In the genomic region with DNA sequence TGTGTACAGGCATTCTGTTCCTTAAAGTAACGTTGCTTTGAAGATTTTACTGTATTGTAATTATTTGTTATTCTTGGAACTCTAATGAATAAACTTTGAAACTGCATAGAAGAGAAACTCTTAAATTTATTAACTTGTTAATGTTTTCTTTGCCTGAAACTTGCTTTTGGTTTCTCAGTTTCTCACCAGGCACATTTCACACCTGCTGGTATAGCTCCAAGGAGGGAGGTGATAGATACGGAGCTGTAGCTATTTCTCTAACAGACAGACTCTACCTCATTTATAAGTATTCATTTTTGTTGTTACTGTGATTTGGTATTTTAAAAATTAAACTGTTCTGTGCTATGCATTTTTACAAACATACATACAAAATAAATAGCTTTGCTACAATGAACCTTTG, we compare ENCODE assay signal across 16 cellular contexts. TPM values are rescaled to one million over a fixed set of nuclear protein-coding genes. Genes with fewer than 3 reads are reported as not detected.
A peak's percentile ranks its signal among the peaks of the same experiment; 100 is the strongest.
DNase-seq lines count a peak whose midpoint lies in the region; ATAC-seq, FAIRE-seq and TF ChIP-seq lines count a peak whose summit lies in the region.
"Had no signal": no experiment of that assay in that cellular context is flagged by ENCODE, and none has a peak within 500 bp of the region (broad histone marks: within the 10 kb centered on the region; RNA-seq: fewer than 3 reads in every experiment).

No MANE protein-coding gene starts in this region.

- 20% methylated on average over 2 of the region's 2 CpGs for WGBS in GM12878 (ENCODE audit: insufficient coverage, insufficient replicate concordance, low lambda C conversion rate, missing lambda C conversion rate)

- peak; percentile 13 for FAIRE-seq in GM12878 (lab: Jason Lieb, UNC)

- SMC1A ChIA-PET in GM12878 (lab: Charles Lee; ENCODE audit: uncharacterized antibody, unreplicated experiment), result interaction anchor here (0.9 to 2.7 kb wide), 10 partner anchors 10 to 723 kb away, joined by 3 to 10 read pairs (median 4); a partner anchor contains a TSS

- TF ChIP-seq CTCF in GM12878 (IDR thresholded peaks at IDR 0.05 in 2 of 3, conservative IDR thresholded peaks at IDR 0.05 in 1 of 3; ENCODE audit: control insufficient read depth in 2 of 3, extremely low read depth in 1 of 3, insufficient read depth in 1 of 3, low read depth in 3 of 3, low read length in 3 of 3), result no peak

- TF ChIP-seq RAD21 in GM12878 (IDR thresholded peaks at IDR 0.05; ENCODE audit: insufficient read depth, low read depth, low read length), result no peak

- H3K79me2 ChIP-seq in GM12878 (ENCODE audit: control insufficient read depth, insufficient read depth, low read length), result no peaks in the 10 kb centered on the region

- no peaks in the 10 kb centered on the region for H3K27me3 ChIP-seq in GM12878 (replicated peaks in 1 of 2; ENCODE audit: control insufficient read depth in 2 of 2, insufficient read depth in 2 of 2, low read length in 1 of 2)
- H3K27me3 ChIP-seq: brain microvascular endothelial cell, vagina had no signal

- intact Hi-C loops in GM12878 (cut with micrococcal nuclease; ENCODE audit: unreplicated experiment), result no loop called here

- POLR2A ChIA-PET in GM12878 (lab: Charles Lee), result interaction anchor here (0.7 kb wide), 1 partner anchor 10 kb away, joined by 3 read pairs; no protein-coding TSS in a partner anchor

- peaks cover 24% of the 10 kb centered on the region for H3K4me1 ChIP-seq in GM12878 (ENCODE audit: control insufficient read depth, insufficient read depth, low read length)

- H3K27ac ChIP-seq in GM12878 (ENCODE audit: control insufficient read depth, insufficient read depth), result no peak overlapping the region
- H3K27ac ChIP-seq: brain microvascular endothelial cell, vagina had no signal

- TF ChIP-seq POLR2A in GM12878 (IDR thresholded peaks at IDR 0.05; ENCODE audit: low read depth, low read length), result no peak

- CTCF ChIA-PET in GM12878 (lab: Yijun Ruan, JAX), result interaction anchor here (1.0 to 3.5 kb wide), 7 partner anchors 25 to 431 kb away, joined by 3 to 27 read pairs (median 6); a partner anchor contains a TSS

- DNase-seq in GM12878 (ENCODE audit: low read depth, low spot score) (no peak), activated gamma-delta T cell treated with Interleukin-2 at 50 U/mL for 16 hours (no peak), UCSD-AML1 (lab: John Stamatoyannopoulos, UW; ENCODE audit: unreplicated experiment) (no peak), SHP77 treated with DMSO at 0.1 percent for 48 hours (lab: John Stamatoyannopoulos, UW) (no peak)
- DNase-seq: activated B cell treated with CpG ODN at 0.5 μM for 24 hours; activated naive CD4-positive, alpha-beta T cell treated with anti-CD3 and anti-CD28 coated beads, Interleukin-2, amount 50 U/mL, for 16 hours; brain microvascular endothelial cell; mesenchymal stem cell; NCI-H1048; SK-N-SH; stimulated activated naive CD4-positive, alpha-beta T cell had no signal

- no peak overlapping the region for H3K4me3 ChIP-seq in GM12878
- H3K4me3 ChIP-seq: vagina had no signal

- H3K36me3 ChIP-seq in GM12878 (ENCODE audit: control insufficient read depth in 2 of 2, insufficient read depth in 2 of 2, low read length in 1 of 2), result peaks cover 3 to 25% of the 10 kb centered on the region in 2 experiments

- H3K9me3 ChIP-seq in GM12878 (replicated peaks; ENCODE audit: control insufficient read depth, insufficient read depth, low read length), result no peaks in the 10 kb centered on the region
- H3K9me3 ChIP-seq: SK-N-SH, vagina had no signal

- 0 out of 4 replicates have a peak, but pooled peaks of 1 of the 2 experiments have one; percentile 16 for TF ChIP-seq EP300 in GM12878 (IDR thresholded peaks at IDR 0.05; ENCODE audit: borderline replicate concordance in 1 of 2, control insufficient read depth in 1 of 2, low read depth in 2 of 2, low read length in 2 of 2)

- no peak overlapping the region for H3K9ac ChIP-seq in GM12878 (ENCODE audit: control insufficient read depth, insufficient read depth, low read length)
- H3K9ac ChIP-seq: SK-N-SH had no signal

- ATAC-seq in GM18907 (IDR thresholded peaks at IDR 0.05; ENCODE audit: unreplicated experiment) (peak; percentile 66), GM21737 (IDR thresholded peaks at IDR 0.05; ENCODE audit: unreplicated experiment) (peak; percentile 47), HG03175 (IDR thresholded peaks at IDR 0.05; ENCODE audit: unreplicated experiment) (peak; percentile 65), GM12878 (peak; percentile 77), HG03439 (IDR thresholded peaks at IDR 0.05; ENCODE audit: unreplicated experiment) (no peak)

- H3K4me2 ChIP-seq in GM12878 (ENCODE audit: control insufficient read depth, insufficient read depth), result no peak overlapping the region; the same call in 1 of the 2 replicates
- H3K4me2 ChIP-seq: SK-N-SH had no signal

- H4K20me1 ChIP-seq in GM12878 (ENCODE audit: control insufficient read depth, insufficient read depth), result peaks cover 8% of the 10 kb centered on the region; the same call in 1 of the 2 replicates

- H2AFZ ChIP-seq in GM12878 (ENCODE audit: control insufficient read depth, low read depth, low read length), result no peak overlapping the region

- no TSS peak for BruUV-seq in GM12878 (replicated peaks; lab: Mats Ljungman, UMichigan)

- RAD21 ChIA-PET in GM12878 (lab: Charles Lee; ENCODE audit: unreplicated experiment), result interaction anchor here (1.0 to 2.2 kb wide), 3 partner anchors 19 to 33 kb away, joined by 3 to 7 read pairs (median 3); a partner anchor contains a TSS

- in situ Hi-C loops in GM12878 (cut with MboI), result no loop called here

TF ChIP-seq in GM12878, 131 proteins besides CTCF, POLR2A, EP300 and RAD21:
- TF ChIP-seq MEF2B (IDR thresholded peaks at IDR 0.05; ENCODE audit: partially characterized antibody, poor library complexity, severe bottlenecking) (no peak), EGR1 (IDR thresholded peaks at IDR 0.05; ENCODE audit: borderline replicate concordance in 1 of 2, low read depth in 2 of 2, low read length in 2 of 2) (no peak), IRF4 (IDR thresholded peaks at IDR 0.05; ENCODE audit: low read depth, low read length) (no peak), HDAC2 (IDR thresholded peaks at IDR 0.05) (no peak), HDAC6 (IDR thresholded peaks at IDR 0.05; ENCODE audit: unreplicated experiment) (no peak), ETV6 (conservative IDR thresholded peaks at IDR 0.05 in 1 of 2, IDR thresholded peaks at IDR 0.05 in 1 of 2; ENCODE audit: borderline replicate concordance in 1 of 2, low read depth in 1 of 2) (no peak), ZNF217 (IDR thresholded peaks at IDR 0.05) (peak; percentile 57; the same call in 1 of the 2 replicates), ZNF207 (IDR thresholded peaks at IDR 0.05; ENCODE audit: borderline replicate concordance) (no peak), BHLHE40 (IDR thresholded peaks at IDR 0.05; ENCODE audit: borderline replicate concordance in 1 of 2, low read depth in 2 of 2, low read length in 1 of 2) (peak in 1 of 2 experiments; percentile 56; a peak in 2 of 4 replicates)
- TF ChIP-seq, protein P1, sequence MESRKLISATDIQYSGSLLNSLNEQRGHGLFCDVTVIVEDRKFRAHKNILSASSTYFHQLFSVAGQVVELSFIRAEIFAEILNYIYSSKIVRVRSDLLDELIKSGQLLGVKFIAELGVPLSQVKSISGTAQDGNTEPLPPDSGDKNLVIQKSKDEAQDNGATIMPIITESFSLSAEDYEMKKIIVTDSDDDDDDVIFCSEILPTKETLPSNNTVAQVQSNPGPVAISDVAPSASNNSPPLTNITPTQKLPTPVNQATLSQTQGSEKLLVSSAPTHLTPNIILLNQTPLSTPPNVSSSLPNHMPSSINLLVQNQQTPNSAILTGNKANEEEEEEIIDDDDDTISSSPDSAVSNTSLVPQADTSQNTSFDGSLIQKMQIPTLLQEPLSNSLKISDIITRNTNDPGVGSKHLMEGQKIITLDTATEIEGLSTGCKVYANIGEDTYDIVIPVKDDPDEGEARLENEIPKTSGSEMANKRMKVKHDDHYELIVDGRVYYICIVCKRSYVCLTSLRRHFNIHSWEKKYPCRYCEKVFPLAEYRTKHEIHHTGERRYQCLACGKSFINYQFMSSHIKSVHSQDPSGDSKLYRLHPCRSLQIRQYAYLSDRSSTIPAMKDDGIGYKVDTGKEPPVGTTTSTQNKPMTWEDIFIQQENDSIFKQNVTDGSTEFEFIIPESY (IDR thresholded peaks at IDR 0.05), result no peak

RNA-seq across cellular contexts. Expression of a gene that starts 32.7 kb away (rescaled TPM):
- 59.1 and 61.5 TPM in 2 replicates for total RNA-seq in GM12878 (2013; cell fraction: nucleolus; rRNA removed)
- total RNA-seq in GM12878 (2014; rRNA removed), result 12.1 and 15.8 TPM in 2 replicates
- total RNA-seq in GM12878 (2014; rRNA removed; fragmentation: Illumina TruSeq; extraction: Trizol), result 19.7 and 20.3 TPM in 2 replicates
- 12.9 and 13.7 TPM in 2 replicates for total RNA-seq in GM12878 (2021)
- 6.5 TPM for polyA plus RNA-seq in GM12878 (2011; ENCODE audit: low read depth)
- 16.2 and 19.5 TPM in 2 replicates for polyA plus RNA-seq in GM12878 (2011; rRNA removed)
- 9.3 and 9.4 TPM in 2 replicates for polyA plus RNA-seq in GM12878 (2011; cell fraction: cytosol; rRNA removed)
- 12.7 and 14.3 TPM in 2 replicates for polyA plus RNA-seq in GM12878 (2011; cell fraction: nucleus; rRNA removed)
- 9.5 and 12.9 TPM in 2 replicates for polyA plus RNA-seq in GM12878 (2012)
- 19.4 and 27.7 TPM in 2 replicates for polyA plus RNA-seq in GM12878 (2014; fragmentation: Illumina TruSeq; extraction: Trizol)
- 10 to 100 TPM; 11.3 to 14.7 TPM for polyA plus RNA-seq in GM12878 (2014; fragmentation: Nextera tagmentation; extraction: Ambion mirVana)
- 12.4 and 13.8 TPM in 2 replicates for polyA plus RNA-seq in GM12878 (2014; rRNA removed)
- polyA plus RNA-seq in GM12878 (2016; fragmentation: Nextera tagmentation; extraction: Ambion mirVana), result 10 to 100 TPM; 16.0 to 19.9 TPM
- polyA minus RNA-seq in GM12878 (2011; rRNA and poly(A)+ RNA removed), result 20.3 and 30.3 TPM in 2 replicates
- polyA minus RNA-seq in GM12878 (2011; cell fraction: cytosol; rRNA and poly(A)+ RNA removed), result 5.5 and 8.2 TPM in 2 replicates
- 25.0 and 29.6 TPM in 2 replicates for polyA minus RNA-seq in GM12878 (2011; cell fraction: nucleus; rRNA and poly(A)+ RNA removed)
